1 cellular context compared by ENCODE assay signal in the genomic region with DNA sequence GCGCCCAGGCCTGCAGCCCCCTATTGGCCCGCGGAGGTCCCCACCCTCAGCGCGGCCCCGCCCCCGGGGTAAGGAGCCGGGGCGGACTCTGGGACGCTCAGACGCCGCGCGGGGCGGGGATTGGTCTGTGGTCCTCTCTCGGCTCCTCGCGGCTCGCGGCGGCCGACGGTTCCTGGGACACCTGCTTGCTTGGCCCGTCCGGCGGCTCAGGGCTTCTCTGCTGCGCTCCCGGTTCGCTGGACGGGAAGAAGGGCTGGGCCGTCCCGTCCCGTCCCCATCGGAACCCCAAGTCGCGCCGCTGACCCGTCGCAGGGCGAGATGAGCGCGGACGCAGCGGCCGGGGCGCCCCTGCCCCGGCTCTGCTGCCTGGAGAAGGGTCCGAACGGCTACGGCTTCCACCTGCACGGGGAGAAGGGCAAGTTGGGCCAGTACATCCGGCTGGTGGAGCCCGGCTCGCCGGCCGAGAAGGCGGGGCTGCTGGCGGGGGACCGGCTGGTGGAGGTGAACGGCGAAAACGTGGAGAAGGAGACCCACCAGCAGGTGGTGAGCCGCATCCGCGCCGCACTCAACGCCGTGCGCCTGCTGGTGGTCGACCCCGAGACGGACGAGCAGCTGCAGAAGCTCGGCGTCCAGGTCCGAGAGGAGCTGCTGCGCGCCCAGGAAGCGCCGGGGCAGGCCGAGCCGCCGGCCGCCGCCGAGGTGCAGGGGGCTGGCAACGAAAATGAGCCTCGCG.
TF ChIP-seq lines count a peak whose summit lies in the region.

A gene (plus strand): TSS at position 100 of the 733 bp plus-strand sequence. CDS start 219 bp downstream, at position 319.

TF ChIP-seq in WTC11, 78 proteins besides CTCF, POLR2A, EP300 and RAD21 (continued from another document):
- TF ChIP-seq, protein P1, sequence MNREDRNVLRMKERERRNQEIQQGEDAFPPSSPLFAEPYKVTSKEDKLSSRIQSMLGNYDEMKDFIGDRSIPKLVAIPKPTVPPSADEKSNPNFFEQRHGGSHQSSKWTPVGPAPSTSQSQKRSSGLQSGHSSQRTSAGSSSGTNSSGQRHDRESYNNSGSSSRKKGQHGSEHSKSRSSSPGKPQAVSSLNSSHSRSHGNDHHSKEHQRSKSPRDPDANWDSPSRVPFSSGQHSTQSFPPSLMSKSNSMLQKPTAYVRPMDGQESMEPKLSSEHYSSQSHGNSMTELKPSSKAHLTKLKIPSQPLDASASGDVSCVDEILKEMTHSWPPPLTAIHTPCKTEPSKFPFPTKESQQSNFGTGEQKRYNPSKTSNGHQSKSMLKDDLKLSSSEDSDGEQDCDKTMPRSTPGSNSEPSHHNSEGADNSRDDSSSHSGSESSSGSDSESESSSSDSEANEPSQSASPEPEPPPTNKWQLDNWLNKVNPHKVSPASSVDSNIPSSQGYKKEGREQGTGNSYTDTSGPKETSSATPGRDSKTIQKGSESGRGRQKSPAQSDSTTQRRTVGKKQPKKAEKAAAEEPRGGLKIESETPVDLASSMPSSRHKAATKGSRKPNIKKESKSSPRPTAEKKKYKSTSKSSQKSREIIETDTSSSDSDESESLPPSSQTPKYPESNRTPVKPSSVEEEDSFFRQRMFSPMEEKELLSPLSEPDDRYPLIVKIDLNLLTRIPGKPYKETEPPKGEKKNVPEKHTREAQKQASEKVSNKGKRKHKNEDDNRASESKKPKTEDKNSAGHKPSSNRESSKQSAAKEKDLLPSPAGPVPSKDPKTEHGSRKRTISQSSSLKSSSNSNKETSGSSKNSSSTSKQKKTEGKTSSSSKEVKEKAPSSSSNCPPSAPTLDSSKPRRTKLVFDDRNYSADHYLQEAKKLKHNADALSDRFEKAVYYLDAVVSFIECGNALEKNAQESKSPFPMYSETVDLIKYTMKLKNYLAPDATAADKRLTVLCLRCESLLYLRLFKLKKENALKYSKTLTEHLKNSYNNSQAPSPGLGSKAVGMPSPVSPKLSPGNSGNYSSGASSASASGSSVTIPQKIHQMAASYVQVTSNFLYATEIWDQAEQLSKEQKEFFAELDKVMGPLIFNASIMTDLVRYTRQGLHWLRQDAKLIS (CRISPR knock-in tag; IDR thresholded peaks at IDR 0.05; ENCODE audit: borderline replicate concordance): 0 out of 2 replicates have a peak, but pooled peaks have one; percentile 31
- TF ChIP-seq, protein P2, sequence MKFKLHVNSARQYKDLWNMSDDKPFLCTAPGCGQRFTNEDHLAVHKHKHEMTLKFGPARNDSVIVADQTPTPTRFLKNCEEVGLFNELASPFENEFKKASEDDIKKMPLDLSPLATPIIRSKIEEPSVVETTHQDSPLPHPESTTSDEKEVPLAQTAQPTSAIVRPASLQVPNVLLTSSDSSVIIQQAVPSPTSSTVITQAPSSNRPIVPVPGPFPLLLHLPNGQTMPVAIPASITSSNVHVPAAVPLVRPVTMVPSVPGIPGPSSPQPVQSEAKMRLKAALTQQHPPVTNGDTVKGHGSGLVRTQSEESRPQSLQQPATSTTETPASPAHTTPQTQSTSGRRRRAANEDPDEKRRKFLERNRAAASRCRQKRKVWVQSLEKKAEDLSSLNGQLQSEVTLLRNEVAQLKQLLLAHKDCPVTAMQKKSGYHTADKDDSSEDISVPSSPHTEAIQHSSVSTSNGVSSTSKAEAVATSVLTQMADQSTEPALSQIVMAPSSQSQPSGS (CRISPR knock-in tag; IDR thresholded peaks at IDR 0.05; ENCODE audit: borderline replicate concordance, low read depth): no peak
- TF ChIP-seq TCF7 (CRISPR knock-in tag; IDR thresholded peaks at IDR 0.05; ENCODE audit: low read depth) (no peak; the same call in 1 of the 2 replicates), ELF4 (CRISPR knock-in tag; IDR thresholded peaks at IDR 0.05; ENCODE audit: low read depth) (no peak), SP1 (CRISPR knock-in tag; conservative IDR thresholded peaks at IDR 0.05) (peak; percentile 66)
TF ChIP-seq in WTC11: peak in this region for 17.
